In the genomic region with DNA sequence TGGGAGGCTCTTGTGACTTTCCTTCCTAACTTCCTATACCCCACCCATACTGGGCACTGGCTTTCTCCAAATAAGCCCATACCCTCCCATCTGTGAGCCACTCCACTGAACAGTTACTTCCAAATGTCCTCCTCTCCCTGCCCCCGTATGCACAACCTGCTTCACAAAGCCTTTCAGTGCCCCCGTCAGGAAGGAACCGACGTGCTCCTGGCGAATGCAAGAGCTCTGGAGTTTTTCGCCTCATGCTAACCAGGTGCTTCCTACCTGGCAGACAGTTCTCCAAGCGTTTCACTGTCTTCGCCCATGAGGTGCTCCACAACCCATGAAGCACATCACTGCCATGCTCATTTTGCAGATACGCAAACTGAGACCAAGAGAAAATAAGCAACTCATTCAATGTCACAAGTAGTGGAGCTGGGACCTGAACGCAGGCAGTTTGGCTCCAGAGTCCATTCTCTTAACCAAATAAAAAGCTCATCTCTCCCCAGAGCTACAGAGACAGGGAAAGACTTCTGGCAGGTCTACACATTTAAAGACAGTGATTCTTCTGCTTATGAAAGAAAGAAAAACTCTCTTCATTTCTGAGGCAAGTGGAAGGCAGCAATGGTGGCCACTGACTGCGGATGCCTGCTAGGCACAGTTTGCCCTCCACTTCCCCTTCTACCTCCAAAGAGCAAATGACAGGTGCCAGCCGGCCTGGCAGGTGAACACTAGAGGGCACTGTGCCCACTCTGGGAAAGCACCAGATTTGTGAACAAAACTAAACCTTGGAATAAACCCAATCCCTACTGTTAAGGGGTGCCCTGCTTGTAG, we compare ENCODE assay signal across 9 cellular contexts. TPM values are rescaled to one million over a fixed set of nuclear protein-coding genes. Genes with fewer than 3 reads are reported as not detected.
DNase-seq lines count a peak whose midpoint lies in the region; ATAC-seq and TF ChIP-seq lines count a peak whose summit lies in the region.
"Had no signal": no experiment of that assay in that cellular context is flagged by ENCODE, and none has a peak within 500 bp of the region (broad histone marks: within the 10 kb centered on the region; RNA-seq: fewer than 3 reads in every experiment).

No MANE protein-coding gene starts in this region.

- H3K36me3 Mint-ChIP-seq in activated CD4-positive, alpha-beta T cell treated with anti-CD3 and anti-CD28 coated beads for 36 hours (ENCODE audit: low read depth), result peaks cover 13% of the 10 kb centered on the region

- ATAC-seq in GM18498 (IDR thresholded peaks at IDR 0.05; ENCODE audit: unreplicated experiment) (peak; percentile 51), mucosa of descending colon (peak; percentile 90), GM21529 (IDR thresholded peaks at IDR 0.05; ENCODE audit: unreplicated experiment) (no peak)
- ATAC-seq in activated CD4-positive, alpha-beta T cell treated with anti-CD3 and anti-CD28 coated beads for 36 hours, result peak; percentile 90
- ATAC-seq in stimulated activated naive CD8-positive, alpha-beta T cell treated with anti-CD3 and anti-CD28 coated beads, Interleukin-15, Interleukin-2, amounts not matched to agents 100 U/mL and 50 U/mL, for 24 hours, result peak; percentile 79

- peaks cover 2% of the 10 kb centered on the region for H3K4me1 ChIP-seq in mucosa of descending colon (ENCODE audit: low read depth)

- DNase-seq in AG08395 (ENCODE audit: low spot score) (peak; percentile 56), NCI-H226 (peak; percentile 11), choroid plexus epithelial cell (ENCODE audit: low read depth) (peak; percentile 62), mucosa of descending colon (peak; percentile 73 to 84 (median 82))
- peak; percentile 84 for DNase-seq in activated CD4-positive, alpha-beta T cell treated with anti-CD3 and anti-CD28 coated beads for 36 hours
- DNase-seq in stimulated activated naive CD8-positive, alpha-beta T cell treated with anti-CD3 and anti-CD28 coated beads, Interleukin-15, Interleukin-2, amounts not matched to agents 100 U/mL and 50 U/mL, for 24 hours, result peak; percentile 77

- intact Hi-C loops in activated CD4-positive, alpha-beta T cell treated with anti-CD3 and anti-CD28 coated beads for 36 hours (cut with DNase I, micrococcal nuclease), result loop anchor here (1.0 to 5.0 kb wide), 3 partner anchors 44 to 98 kb away; a partner anchor contains a TSS
- intact Hi-C loops in mucosa of descending colon (cut with DNase I, micrococcal nuclease), result no loop called here

- no peaks in the 10 kb centered on the region for H3K9me3 ChIP-seq in mucosa of descending colon

- H3K36me3 ChIP-seq in mucosa of descending colon (ENCODE audit: low read depth), result no peaks in the 10 kb centered on the region

- peaks cover 8% of the 10 kb centered on the region for H3K4me1 Mint-ChIP-seq in activated CD4-positive, alpha-beta T cell treated with anti-CD3 and anti-CD28 coated beads for 36 hours

- no peak overlapping the region for H3K4me3 Mint-ChIP-seq in activated CD4-positive, alpha-beta T cell treated with anti-CD3 and anti-CD28 coated beads for 36 hours

- POLR2A ChIA-PET in activated CD4-positive, alpha-beta T cell treated with anti-CD3 and anti-CD28 coated beads for 36 hours (lab: Charles Lee), result no interaction called here

- H3K4me3 ChIP-seq in choroid plexus epithelial cell (ENCODE audit: low read depth, low read length), result no peak overlapping the region
- no peak overlapping the region for H3K4me3 ChIP-seq in mucosa of descending colon

- peak; percentile 89 for TF ChIP-seq CTCF in choroid plexus epithelial cell (conservative IDR thresholded peaks at IDR 0.05; ENCODE audit: low read depth, low read length)
- peak; percentile 74 for TF ChIP-seq CTCF in mucosa of descending colon (IDR thresholded peaks at IDR 0.05)

- no peak overlapping the region for H3K27ac Mint-ChIP-seq in activated CD4-positive, alpha-beta T cell treated with anti-CD3 and anti-CD28 coated beads for 36 hours

- H3K27me3 Mint-ChIP-seq in activated CD4-positive, alpha-beta T cell treated with anti-CD3 and anti-CD28 coated beads for 36 hours, result no peaks in the 10 kb centered on the region

- CTCF ChIA-PET in activated CD4-positive, alpha-beta T cell treated with anti-CD3 and anti-CD28 coated beads for 36 hours (lab: Charles Lee), result interaction anchor here (0.6 to 2.3 kb wide), 26 partner anchors 9 to 806 kb away, joined by 3 to 24 read pairs (median 4); a partner anchor contains a TSS

- H3K9me3 Mint-ChIP-seq in activated CD4-positive, alpha-beta T cell treated with anti-CD3 and anti-CD28 coated beads for 36 hours (ENCODE audit: low read depth), result no peaks in the 10 kb centered on the region

RNA-seq across cellular contexts. Expression of a gene that starts 23.8 kb away (rescaled TPM):
- 10 to 100 TPM in 1 of 2 experiments, 1 to 10 TPM in 1; 7.4 to 11.7 TPM for total RNA-seq in activated CD4-positive, alpha-beta T cell treated with anti-CD3 and anti-CD28 coated beads for 36 hours
- total RNA-seq in mucosa of descending colon, result 1 to 10 TPM; 1.2 to 5.7 (median 3.3) TPM

RNA-seq across cellular contexts. Expression of a gene that starts 44.7 kb away (rescaled TPM):
- total RNA-seq in activated CD4-positive, alpha-beta T cell treated with anti-CD3 and anti-CD28 coated beads for 36 hours, result 10 to 100 TPM; 28.1 to 30.7 TPM
- 10 to 100 TPM; 16.2 to 25.0 (median 19.0) TPM for total RNA-seq in mucosa of descending colon

RNA-seq across cellular contexts. Expression of a gene that starts 54.5 kb away (rescaled TPM):
- total RNA-seq in activated CD4-positive, alpha-beta T cell treated with anti-CD3 and anti-CD28 coated beads for 36 hours, result 10 to 100 TPM; 26.7 to 34.9 TPM
- total RNA-seq in mucosa of descending colon, result 10 to 100 TPM; 45.3 to 63.0 (median 61.4) TPM

RNA-seq across cellular contexts. Expression of a gene that starts 59.2 kb away (rescaled TPM):
- under 1 TPM in 1 of 2 experiments, not detected in 1; 0.16 TPM for total RNA-seq in activated CD4-positive, alpha-beta T cell treated with anti-CD3 and anti-CD28 coated beads for 36 hours
- not detected for total RNA-seq in mucosa of descending colon
- total RNA-seq: lower leg skin had no signal

Comparison
In these comparisons a context has a peak if more than half of its experiments do, and no peak if none do; other contexts are left out.
1. DNase-seq: peak in every context shown above with its lines; median percentile 84 in activated CD4-positive, alpha-beta T cell treated with anti-CD3 and anti-CD28 coated beads for 36 hours; 82 in mucosa of descending colon; 77 in stimulated activated naive CD8-positive, alpha-beta T cell treated with anti-CD3 and anti-CD28 coated beads, Interleukin-15, Interleukin-2, amounts not matched to agents 100 U/mL and 50 U/mL, for 24 hours; 62 in choroid plexus epithelial cell; 56 in AG08395; 11 in NCI-H226.
2. intact Hi-C loops: an anchor here in activated CD4-positive, alpha-beta T cell treated with anti-CD3 and anti-CD28 coated beads for 36 hours (1.0 to 5.0 kb wide); none called in mucosa of descending colon.